ENCODE assay signal across 12 cellular contexts in genomic region chr1:18643154-18644012, GRCh38. TPM values are rescaled to one million over a fixed set of nuclear protein-coding genes. Genes with fewer than 3 reads are reported as not detected.
A peak's percentile ranks its signal among the peaks of the same experiment; 100 is the strongest.
DNase-seq lines count a peak whose midpoint lies in the region; ATAC-seq and TF ChIP-seq lines count a peak whose summit lies in the region.
"Had no signal": no experiment of that assay in that cellular context is flagged by ENCODE, and none has a peak within 500 bp of the region (broad histone marks: within the 10 kb centered on the region; RNA-seq: fewer than 3 reads in every experiment).

No MANE protein-coding gene starts in this region.

- no peak overlapping the region for H3K27ac Mint-ChIP-seq in MCF 10A (ENCODE audit: low read depth, unreplicated experiment)
- H3K27ac Mint-ChIP-seq: activated CD4-positive, alpha-beta memory T cell treated with anti-CD3 and anti-CD28 coated beads for 36 hours had no signal

- ATAC-seq in RWPE2 (ENCODE audit: low read depth) (peak; percentile 62), HG02970 (IDR thresholded peaks at IDR 0.05; ENCODE audit: low FRiP score, unreplicated experiment) (no peak), sciatic nerve (no peak)

- H3K36me3 ChIP-seq in mammary epithelial cell (ENCODE audit: insufficient read depth, low read length) (no peaks in the 10 kb centered on the region), RWPE2 (ENCODE audit: low read depth) (no peaks in the 10 kb centered on the region), suprapubic skin (no peaks in the 10 kb centered on the region)

- WGBS in mammary epithelial cell (ENCODE audit: low coverage, missing lambda C conversion rate) = under 1% methylated on average over 25 of the region's 73 CpGs
- 2% methylated on average over 50 of the region's 73 CpGs for WGBS in suprapubic skin

- peaks cover 13% of the 10 kb centered on the region for H3K4me1 ChIP-seq in mammary epithelial cell (ENCODE audit: insufficient read depth, low read length)
- no peaks in the 10 kb centered on the region for H3K4me1 ChIP-seq in RWPE2 (ENCODE audit: insufficient read depth, poor library complexity, severe bottlenecking)
- peaks cover 29% of the 10 kb centered on the region for H3K4me1 ChIP-seq in suprapubic skin

- TF ChIP-seq CTCF in mammary epithelial cell (conservative IDR thresholded peaks at IDR 0.05 in 1 of 2, IDR thresholded peaks at IDR 0.05 in 1 of 2; ENCODE audit: extremely low read depth in 1 of 2, insufficient read depth in 1 of 2, low read depth in 1 of 2, low read length in 2 of 2) = no peak
- no peak for TF ChIP-seq CTCF in MCF 10A (IDR thresholded peaks at IDR 0.05; ENCODE audit: unreplicated experiment)
- no peak for TF ChIP-seq CTCF in RWPE2 (IDR thresholded peaks at IDR 0.05; ENCODE audit: poor library complexity, severe bottlenecking)
- no peak for TF ChIP-seq CTCF in suprapubic skin (IDR thresholded peaks at IDR 0.05)

- H3K27ac ChIP-seq in mammary epithelial cell (ENCODE audit: insufficient read depth, low read depth, low read length) = no peak overlapping the region
- H3K27ac ChIP-seq in RWPE2 (ENCODE audit: poor library complexity, severe bottlenecking) = no peak overlapping the region
- H3K27ac ChIP-seq in suprapubic skin = no peak overlapping the region

- POLR2A ChIA-PET in MCF 10A (lab: Yijun Ruan, JAX) = interaction anchor here (0.6 kb wide), 1 partner anchor 21 kb away, joined by 3 read pairs; no protein-coding TSS in a partner anchor

- H3K27me3 Mint-ChIP-seq in MCF 10A (ENCODE audit: insufficient read depth, unreplicated experiment) = peaks cover 94% of the 10 kb centered on the region

- H3K36me3 Mint-ChIP-seq in MCF 10A (ENCODE audit: insufficient read depth, unreplicated experiment) = no peaks in the 10 kb centered on the region
- H3K36me3 Mint-ChIP-seq: activated CD4-positive, alpha-beta memory T cell treated with anti-CD3 and anti-CD28 coated beads for 36 hours had no signal

- no peaks in the 10 kb centered on the region for H4K20me1 ChIP-seq in mammary epithelial cell (ENCODE audit: insufficient read depth, low read length)

- dilution Hi-C loops in mammary epithelial cell (cut with HindIII; ENCODE audit: low sequenced_read_pairs) = no loop called here

- no peak for TF ChIP-seq POLR2A in suprapubic skin (IDR thresholded peaks at IDR 0.05)

- no peak overlapping the region for H3K9ac ChIP-seq in mammary epithelial cell (ENCODE audit: insufficient read depth, low read length)

- H3K9me3 ChIP-seq in mammary epithelial cell (replicated peaks; ENCODE audit: insufficient read depth, low read length) (no peaks in the 10 kb centered on the region), RWPE2 (ENCODE audit: severe bottlenecking) (no peaks in the 10 kb centered on the region), suprapubic skin (no peaks in the 10 kb centered on the region)

- peak overlapping the region; percentile 56 for H3K4me2 ChIP-seq in mammary epithelial cell (ENCODE audit: insufficient read depth, low read depth, low read length)

- H3K4me3 ChIP-seq in mammary epithelial cell (replicated peaks in 1 of 3; ENCODE audit: insufficient read depth in 1 of 3, low read depth in 2 of 3, low read length in 3 of 3) = no peak overlapping the region
- no peak overlapping the region for H3K4me3 ChIP-seq in RWPE2 (ENCODE audit: severe bottlenecking)
- H3K4me3 ChIP-seq in suprapubic skin = peak overlapping the region; percentile 16

- H3K79me2 ChIP-seq in mammary epithelial cell (ENCODE audit: insufficient read depth, low read length) = no peaks in the 10 kb centered on the region

- CTCF ChIA-PET in mammary epithelial cell (lab: Charles Lee; ENCODE audit: low non-redundant PET) (interaction anchor here (0.6 kb wide), 1 partner anchor 53 kb away, joined by 4 read pairs; no protein-coding TSS in a partner anchor), MCF 10A (lab: Yijun Ruan, JAX) (interaction anchor here (1.7 kb wide), 1 partner anchor 231 kb away, joined by 4 read pairs; no protein-coding TSS in a partner anchor)

- H3K4me1 Mint-ChIP-seq in MCF 10A (ENCODE audit: insufficient read depth, unreplicated experiment) = no peaks in the 10 kb centered on the region

- intact Hi-C loops in mammary epithelial cell (cut with micrococcal nuclease) = loop anchor here (2.0 kb wide), 1 partner anchor 15 kb away; no protein-coding TSS in a partner anchor
- intact Hi-C loops in MCF 10A (cut with micrococcal nuclease) = no loop called here
- intact Hi-C loops in sciatic nerve (cut with DNase I) = no loop called here

- BruUV-seq in mammary epithelial cell (replicated peaks; lab: Mats Ljungman, UMichigan) = no TSS peak
- no TSS peak for BruUV-seq in MCF 10A (replicated peaks; lab: Mats Ljungman, UMichigan)

- H2AFZ ChIP-seq in mammary epithelial cell (ENCODE audit: low read depth, low read length) = no peak overlapping the region

- in situ Hi-C loops in mammary epithelial cell (cut with MboI; ENCODE audit: low sequenced_read_pairs in 2 of 2) = no loop called here

- H3K27me3 ChIP-seq in mammary epithelial cell (ENCODE audit: insufficient read depth, low read length) (peaks cover 89% of the 10 kb centered on the region), RWPE2 (ENCODE audit: insufficient read depth, poor library complexity, severe bottlenecking) (peaks cover 95% of the 10 kb centered on the region), suprapubic skin (peaks cover 100% of the 10 kb centered on the region)

- no peak for TF ChIP-seq EP300 in suprapubic skin (IDR thresholded peaks at IDR 0.05)

- H3K9me3 Mint-ChIP-seq in MCF 10A (ENCODE audit: unreplicated experiment) = no peaks in the 10 kb centered on the region
- H3K9me3 Mint-ChIP-seq: activated CD4-positive, alpha-beta memory T cell treated with anti-CD3 and anti-CD28 coated beads for 36 hours; central memory CD8-positive, alpha-beta T cell had no signal

- DNase-seq in mammary epithelial cell (no peak), MCF 10A (ENCODE audit: unreplicated experiment) (no peak), RWPE2 (ENCODE audit: low spot score) (no peak), iPS-NIHi11 (ENCODE audit: low spot score) (peak; percentile 63), suprapubic skin (ENCODE audit: low spot score in 2 of 2) (no peak), RKO (ENCODE audit: low spot score) (no peak), sciatic nerve (ENCODE audit: low spot score) (no peak)
- DNase-seq: activated CD4-positive, alpha-beta memory T cell treated with anti-CD3 and anti-CD28 coated beads for 36 hours; KBM-7 had no signal

- no peak overlapping the region for H3K4me3 Mint-ChIP-seq in MCF 10A (ENCODE audit: unreplicated experiment)
- H3K4me3 Mint-ChIP-seq: activated CD4-positive, alpha-beta memory T cell treated with anti-CD3 and anti-CD28 coated beads for 36 hours; central memory CD8-positive, alpha-beta T cell had no signal

RNA-seq across cellular contexts. Expression of gene PAX7, which starts 12.7 kb away (rescaled TPM):
- total RNA-seq in mammary epithelial cell = not detected
- polyA plus RNA-seq in mammary epithelial cell = not detected
- not detected for polyA minus RNA-seq in mammary epithelial cell
- not detected in 2 replicates for total RNA-seq in MCF 10A (2022)
- under 1 TPM in 1 of 4 donors, not detected in 3; 0.08 TPM for total RNA-seq in suprapubic skin
- not detected for total RNA-seq in sciatic nerve
- total RNA-seq: activated CD4-positive, alpha-beta memory T cell treated with anti-CD3 and anti-CD28 coated beads for 36 hours; posterior vena cava had no signal
